ENCODE assay signal across 8 cellular contexts in the genomic region with DNA sequence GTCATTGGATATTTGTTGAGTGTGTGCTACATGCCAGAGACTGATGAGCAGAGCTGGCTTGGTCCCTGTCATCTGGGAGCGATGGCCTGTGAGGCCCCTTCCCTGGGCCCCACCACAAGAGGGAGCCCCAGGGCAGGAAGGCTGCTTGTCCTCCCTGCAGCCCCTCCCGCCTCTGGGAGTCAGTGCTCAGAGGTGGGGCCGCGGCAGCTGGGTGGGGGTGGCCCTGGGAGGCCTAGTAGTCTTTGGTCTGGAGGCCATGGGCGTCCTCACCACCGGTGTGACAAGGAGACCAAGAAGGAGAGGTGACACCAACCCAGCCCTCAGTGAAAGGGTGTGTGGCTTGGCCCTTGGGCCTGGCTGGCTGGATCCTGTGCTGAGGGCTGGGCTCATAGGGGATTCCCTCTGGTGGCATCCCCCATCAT.
DNase-seq lines count a peak whose midpoint lies in the region; ATAC-seq and TF ChIP-seq lines count a peak whose summit lies in the region.

No MANE protein-coding gene starts in this region.

- H3K9me3 Mint-ChIP-seq in activated naive CD8-positive, alpha-beta T cell treated with anti-CD3 and anti-CD28 coated beads for 36 hours = no peaks in the 10 kb centered on the region
- H3K9me3 Mint-ChIP-seq in activated T-helper 2 cell treated with anti-CD3 and anti-CD28 coated beads, Interferon-gamma antibody, Interleukin-2, Interleukin-4, amounts not matched to agents 10 μg/mL and 5 μg/mL and 100 μg/mL, durations not matched to agents 14 hours and 24 hours and 36 hours = no peaks in the 10 kb centered on the region

- H3K4me3 ChIP-seq in mucosa of descending colon = no peak overlapping the region

- intact Hi-C loops in mucosa of descending colon (cut with DNase I, micrococcal nuclease) = no loop called here
- intact Hi-C loops in activated T-helper 2 cell treated with anti-CD3 and anti-CD28 coated beads, Interferon-gamma antibody, Interleukin-2, Interleukin-4, amounts not matched to agents 10 μg/mL and 5 μg/mL and 100 μg/mL, durations not matched to agents 14 hours and 24 hours and 36 hours (cut with micrococcal nuclease) = no loop called here

- no peaks in the 10 kb centered on the region for H3K4me1 ChIP-seq in mucosa of descending colon (ENCODE audit: low read depth)

- H3K36me3 Mint-ChIP-seq in activated naive CD8-positive, alpha-beta T cell treated with anti-CD3 and anti-CD28 coated beads for 36 hours = no peaks in the 10 kb centered on the region
- H3K36me3 Mint-ChIP-seq in activated T-helper 2 cell treated with anti-CD3 and anti-CD28 coated beads, Interferon-gamma antibody, Interleukin-2, Interleukin-4, amounts not matched to agents 10 μg/mL and 5 μg/mL and 100 μg/mL, durations not matched to agents 14 hours and 24 hours and 36 hours (ENCODE audit: low read depth) = no peaks in the 10 kb centered on the region

- ATAC-seq in mucosa of descending colon = peak; percentile 60

- no peak overlapping the region for H3K4me3 Mint-ChIP-seq in activated naive CD8-positive, alpha-beta T cell treated with anti-CD3 and anti-CD28 coated beads for 36 hours
- H3K4me3 Mint-ChIP-seq in activated T-helper 2 cell treated with anti-CD3 and anti-CD28 coated beads, Interferon-gamma antibody, Interleukin-2, Interleukin-4, amounts not matched to agents 10 μg/mL and 5 μg/mL and 100 μg/mL, durations not matched to agents 14 hours and 24 hours and 36 hours (ENCODE audit: low read depth) = no peak overlapping the region

- peak in 2 of 3 experiments; percentile 24 to 29 for DNase-seq in NCI-H1417 (lab: John Stamatoyannopoulos, UW)
- no peak for DNase-seq in NCI-H1417 treated with DMSO at 0.1 percent for 48 hours (lab: John Stamatoyannopoulos, UW)
- DNase-seq in HT-29 (ENCODE audit: low spot score) = peak; percentile 32
- DNase-seq in activated naive CD8-positive, alpha-beta T cell treated with anti-CD3 and anti-CD28 coated beads for 36 hours = peak; percentile 48
- DNase-seq in mucosa of descending colon = peak in 1 of 3 donors; percentile 48
- DNase-seq in activated gamma-delta T cell (lab: John Stamatoyannopoulos, UW) = no peak
- DNase-seq in activated T-helper 2 cell treated with anti-CD3 and anti-CD28 coated beads, Interferon-gamma antibody, Interleukin-2, Interleukin-4, amounts not matched to agents 10 μg/mL and 5 μg/mL and 100 μg/mL, durations not matched to agents 14 hours and 24 hours and 36 hours (ENCODE audit: low spot score) = no peak
- no peak for DNase-seq in DMS79 (lab: John Stamatoyannopoulos, UW)

- no peak for TF ChIP-seq CTCF in mucosa of descending colon (IDR thresholded peaks at IDR 0.05)

- H3K4me1 Mint-ChIP-seq in activated naive CD8-positive, alpha-beta T cell treated with anti-CD3 and anti-CD28 coated beads for 36 hours = no peaks in the 10 kb centered on the region
- no peaks in the 10 kb centered on the region for H3K4me1 Mint-ChIP-seq in activated T-helper 2 cell treated with anti-CD3 and anti-CD28 coated beads, Interferon-gamma antibody, Interleukin-2, Interleukin-4, amounts not matched to agents 10 μg/mL and 5 μg/mL and 100 μg/mL, durations not matched to agents 14 hours and 24 hours and 36 hours (ENCODE audit: low read depth)

- no peaks in the 10 kb centered on the region for H3K9me3 ChIP-seq in mucosa of descending colon

- H3K27ac Mint-ChIP-seq in activated naive CD8-positive, alpha-beta T cell treated with anti-CD3 and anti-CD28 coated beads for 36 hours = no peak overlapping the region
- no peak overlapping the region for H3K27ac Mint-ChIP-seq in activated T-helper 2 cell treated with anti-CD3 and anti-CD28 coated beads, Interferon-gamma antibody, Interleukin-2, Interleukin-4, amounts not matched to agents 10 μg/mL and 5 μg/mL and 100 μg/mL, durations not matched to agents 14 hours and 24 hours and 36 hours

- H3K27me3 Mint-ChIP-seq in activated naive CD8-positive, alpha-beta T cell treated with anti-CD3 and anti-CD28 coated beads for 36 hours = no peaks in the 10 kb centered on the region
- no peaks in the 10 kb centered on the region for H3K27me3 Mint-ChIP-seq in activated T-helper 2 cell treated with anti-CD3 and anti-CD28 coated beads, Interferon-gamma antibody, Interleukin-2, Interleukin-4, amounts not matched to agents 10 μg/mL and 5 μg/mL and 100 μg/mL, durations not matched to agents 14 hours and 24 hours and 36 hours (ENCODE audit: low read depth)

- H3K36me3 ChIP-seq in mucosa of descending colon (ENCODE audit: low read depth) = no peaks in the 10 kb centered on the region

Comparison
In these comparisons a context has a peak if more than half of its experiments do, and no peak if none do; other contexts are left out.
1. DNase-seq: peak in NCI-H1417 (2 of 3), HT-29 (single experiment) and activated naive CD8-positive, alpha-beta T cell treated with anti-CD3 and anti-CD28 coated beads for 36 hours (single experiment); none in NCI-H1417 treated with DMSO at 0.1 percent for 48 hours (single experiment), activated gamma-delta T cell (single experiment), activated T-helper 2 cell treated with anti-CD3 and anti-CD28 coated beads, Interferon-gamma antibody, Interleukin-2, Interleukin-4, amounts not matched to agents 10 μg/mL and 5 μg/mL and 100 μg/mL, durations not matched to agents 14 hours and 24 hours and 36 hours (single experiment) and DMS79 (single experiment).